22 cellular contexts compared by ENCODE assay signal in genomic region chr2:79993144-79993543, GRCh38.
DNase-seq lines count a peak whose midpoint lies in the region; FAIRE-seq and TF ChIP-seq lines count a peak whose summit lies in the region.
"Had no signal": no experiment of that assay in that cellular context is flagged by ENCODE, and none has a peak within 500 bp of the region (broad histone marks: within the 10 kb centered on the region; RNA-seq: fewer than 3 reads in every experiment).

No MANE protein-coding gene starts in this region.

- H3F3A ChIP-seq in Loucy (ENCODE audit: low read depth), result no peaks in the 10 kb centered on the region

- peaks cover 21% of the 10 kb centered on the region for H3K4me1 ChIP-seq in Loucy (ENCODE audit: insufficient read depth, low read length, poor library complexity, severe bottlenecking)
- H3K4me1 ChIP-seq in small intestine (ENCODE audit: control insufficient read depth in 2 of 2, insufficient read depth in 1 of 2, low read depth in 1 of 2, low read length in 1 of 2), result no peaks in the 10 kb centered on the region
- H3K4me1 ChIP-seq: esophagus muscularis mucosa, left lung had no signal

- intact Hi-C loops in activated naive CD4-positive, alpha-beta T cell treated with anti-CD3 and anti-CD28 coated beads for 36 hours (cut with micrococcal nuclease), result no loop called here

- H3K79me2 ChIP-seq in Loucy (ENCODE audit: insufficient read depth, low read length), result no peaks in the 10 kb centered on the region

- peaks cover 2% of the 10 kb centered on the region for H3K9me3 Mint-ChIP-seq in activated naive CD4-positive, alpha-beta T cell treated with anti-CD3 and anti-CD28 coated beads for 36 hours
- H3K9me3 Mint-ChIP-seq: activated CD4-positive, alpha-beta T cell treated with anti-CD3 and anti-CD28 coated beads, Interleukin-2, amount 10 ng/mL, durations not matched to agents 24 days and 14 days had no signal

- H3K4me1 Mint-ChIP-seq in activated naive CD4-positive, alpha-beta T cell treated with anti-CD3 and anti-CD28 coated beads for 36 hours (ENCODE audit: low read depth), result no peaks in the 10 kb centered on the region
- H3K4me1 Mint-ChIP-seq: activated CD4-positive, alpha-beta T cell treated with anti-CD3 and anti-CD28 coated beads, Interleukin-2, amount 10 ng/mL, durations not matched to agents 24 days and 14 days; stimulated activated naive CD8-positive, alpha-beta T cell treated with anti-CD3 and anti-CD28 coated beads, Interleukin-15, amount 100 ng/mL, for 72 hours; T-cell had no signal

- H3K27ac ChIP-seq in small intestine (ENCODE audit: low read depth in 1 of 2, low read length in 1 of 2), result no peak overlapping the region
- H3K27ac ChIP-seq: BLaER1, esophagus muscularis mucosa, left lung had no signal

- DNase-seq in GF-D8 (lab: John Stamatoyannopoulos, UW) (peak; percentile 90), T1000 (lab: John Stamatoyannopoulos, UW) (peak; percentile 40), HEK293T (ENCODE audit: extremely low spot score) (no peak), small intestine (no peak), NCI-H526 (lab: John Stamatoyannopoulos, UW) (no peak)
- DNase-seq in activated naive CD4-positive, alpha-beta T cell treated with anti-CD3 and anti-CD28 coated beads for 36 hours, result no peak
- DNase-seq: activated CD4-positive, alpha-beta T cell treated with anti-CD3 and anti-CD28 coated beads, Interleukin-2, amount 10 ng/mL, durations not matched to agents 24 days and 14 days; activated CD8-positive, alpha-beta memory T cell treated with anti-CD3 and anti-CD28 coated beads, Interleukin-2, amount 50 U/mL, for 48 hours; activated gamma-delta T cell; anterior cingulate cortex; effector CD8-positive, alpha-beta T cell; HCEC 1CT; left lung; midbrain; NCI-H1694 treated with DMSO at 0.1 percent for 48 hours; NCI-H345; stimulated activated naive CD8-positive, alpha-beta T cell treated with anti-CD3 and anti-CD28 coated beads, Interleukin-15, amount 100 ng/mL, for 72 hours; T-cell; trophoblast cell had no signal

- H3K27ac Mint-ChIP-seq in activated naive CD4-positive, alpha-beta T cell treated with anti-CD3 and anti-CD28 coated beads for 36 hours, result no peak overlapping the region
- H3K27ac Mint-ChIP-seq: activated CD4-positive, alpha-beta T cell treated with anti-CD3 and anti-CD28 coated beads, Interleukin-2, amount 10 ng/mL, durations not matched to agents 24 days and 14 days; stimulated activated naive CD8-positive, alpha-beta T cell treated with anti-CD3 and anti-CD28 coated beads, Interleukin-15, amount 100 ng/mL, for 72 hours; T-cell had no signal

- CTCF ChIA-PET in activated naive CD4-positive, alpha-beta T cell treated with anti-CD3 and anti-CD28 coated beads for 36 hours (lab: Charles Lee), result no interaction called here
- CTCF ChIA-PET in HEK293T (lab: Yijun Ruan, JAX), result no interaction called here

- H3K36me3 ChIP-seq in Loucy (ENCODE audit: insufficient read depth, low read length) (no peaks in the 10 kb centered on the region), small intestine (ENCODE audit: control insufficient read depth in 2 of 2, insufficient read depth in 2 of 2, low read length in 2 of 2) (no peaks in the 10 kb centered on the region)
- H3K36me3 ChIP-seq: BLaER1, esophagus muscularis mucosa, left lung had no signal

- no peaks in the 10 kb centered on the region for H3K9me3 ChIP-seq in Loucy (ENCODE audit: insufficient read depth, low read depth, low read length)
- no peaks in the 10 kb centered on the region for H3K9me3 ChIP-seq in small intestine (ENCODE audit: control insufficient read depth, low read depth)
- H3K9me3 ChIP-seq: BLaER1, esophagus muscularis mucosa, left lung had no signal

- H3K36me3 Mint-ChIP-seq in activated naive CD4-positive, alpha-beta T cell treated with anti-CD3 and anti-CD28 coated beads for 36 hours (ENCODE audit: low read depth), result no peaks in the 10 kb centered on the region
- H3K36me3 Mint-ChIP-seq: T-cell had no signal

- TF ChIP-seq CTCF in Loucy (conservative IDR thresholded peaks at IDR 0.05; ENCODE audit: low read length), result no peak

- H3K4me2 ChIP-seq in Loucy (ENCODE audit: low read depth, low read length, poor library complexity, severe bottlenecking), result peak overlapping the region; percentile 63
- H3K4me2 ChIP-seq: BLaER1 had no signal

- H3K4me3 Mint-ChIP-seq in activated naive CD4-positive, alpha-beta T cell treated with anti-CD3 and anti-CD28 coated beads for 36 hours, result no peak overlapping the region
- H3K4me3 Mint-ChIP-seq: activated CD4-positive, alpha-beta T cell treated with anti-CD3 and anti-CD28 coated beads, Interleukin-2, amount 10 ng/mL, durations not matched to agents 24 days and 14 days; stimulated activated naive CD8-positive, alpha-beta T cell treated with anti-CD3 and anti-CD28 coated beads, Interleukin-15, amount 100 ng/mL, for 72 hours; T-cell had no signal

- WGBS in small intestine, 3 donors, result 35 to 58% (median 52%) methylated on average over 3 of the region's 3 CpGs

- peaks cover 6% of the 10 kb centered on the region for H3K27me3 Mint-ChIP-seq in activated naive CD4-positive, alpha-beta T cell treated with anti-CD3 and anti-CD28 coated beads for 36 hours (ENCODE audit: low read depth)
- H3K27me3 Mint-ChIP-seq: activated CD4-positive, alpha-beta T cell treated with anti-CD3 and anti-CD28 coated beads, Interleukin-2, amount 10 ng/mL, durations not matched to agents 24 days and 14 days; stimulated activated naive CD8-positive, alpha-beta T cell treated with anti-CD3 and anti-CD28 coated beads, Interleukin-15, amount 100 ng/mL, for 72 hours; T-cell had no signal

- POLR2A ChIA-PET in HEK293T (lab: Yijun Ruan, JAX), result no interaction called here

- no peak for FAIRE-seq in small intestine (lab: Jason Lieb, UNC)

- peak overlapping the region; percentile 12 for H3K4me3 ChIP-seq in Loucy (ENCODE audit: low read length, poor library complexity, severe bottlenecking)
- no peak overlapping the region for H3K4me3 ChIP-seq in small intestine (ENCODE audit: low read depth in 1 of 2, low read length in 2 of 2)
- H3K4me3 ChIP-seq: BLaER1, esophagus muscularis mucosa, left lung had no signal

- no peak overlapping the region for H3K9ac ChIP-seq in Loucy (ENCODE audit: low read depth, low read length, poor library complexity, severe bottlenecking)
- H3K9ac ChIP-seq: BLaER1 had no signal

- no peaks in the 10 kb centered on the region for H3K9me2 ChIP-seq in Loucy (replicated peaks; ENCODE audit: low read depth, low read length)

- H3K27me3 ChIP-seq in Loucy (ENCODE audit: insufficient read depth, low read length, poor library complexity, severe bottlenecking) (peaks cover 28% of the 10 kb centered on the region), small intestine (ENCODE audit: control insufficient read depth in 2 of 2, insufficient read depth in 2 of 2, low read length in 2 of 2) (no peaks in the 10 kb centered on the region)
- H3K27me3 ChIP-seq: BLaER1, esophagus muscularis mucosa, left lung had no signal

- H2AFZ ChIP-seq in Loucy (ENCODE audit: low read length), result 0 out of 2 replicates have a peak overlapping the region, but pooled peaks have one; percentile 18

- no peaks in the 10 kb centered on the region for H4K20me1 ChIP-seq in Loucy (ENCODE audit: insufficient read depth, low read length, poor library complexity, severe bottlenecking)
- H4K20me1 ChIP-seq: BLaER1 had no signal

TF ChIP-seq in HEK293T, 16 proteins besides CTCF, POLR2A, EP300 and RAD21:
- TF ChIP-seq FOXK2 (IDR thresholded peaks at IDR 0.05) (no peak), ELF4 (IDR thresholded peaks at IDR 0.05) (no peak), FOXA1 (IDR thresholded peaks at IDR 0.05) (no peak), HDGF (IDR thresholded peaks at IDR 0.05; ENCODE audit: borderline replicate concordance) (no peak), CTBP1 (IDR thresholded peaks at IDR 0.05; ENCODE audit: borderline replicate concordance) (no peak), ZNF384 (IDR thresholded peaks at IDR 0.05) (no peak), FOXM1 (IDR thresholded peaks at IDR 0.05; ENCODE audit: borderline replicate concordance) (no peak), LEF1 (IDR thresholded peaks at IDR 0.05; ENCODE audit: borderline replicate concordance) (no peak), ARNT (IDR thresholded peaks at IDR 0.05) (no peak), SP1 (IDR thresholded peaks at IDR 0.05) (no peak), NFRKB (IDR thresholded peaks at IDR 0.05) (no peak), BHLHE40 (IDR thresholded peaks at IDR 0.05; ENCODE audit: borderline replicate concordance) (no peak), TARDBP (IDR thresholded peaks at IDR 0.05) (no peak), SUZ12 (IDR thresholded peaks at IDR 0.05) (no peak), L3MBTL2 (conservative IDR thresholded peaks at IDR 0.05) (no peak)
- TF ChIP-seq, protein P1, sequence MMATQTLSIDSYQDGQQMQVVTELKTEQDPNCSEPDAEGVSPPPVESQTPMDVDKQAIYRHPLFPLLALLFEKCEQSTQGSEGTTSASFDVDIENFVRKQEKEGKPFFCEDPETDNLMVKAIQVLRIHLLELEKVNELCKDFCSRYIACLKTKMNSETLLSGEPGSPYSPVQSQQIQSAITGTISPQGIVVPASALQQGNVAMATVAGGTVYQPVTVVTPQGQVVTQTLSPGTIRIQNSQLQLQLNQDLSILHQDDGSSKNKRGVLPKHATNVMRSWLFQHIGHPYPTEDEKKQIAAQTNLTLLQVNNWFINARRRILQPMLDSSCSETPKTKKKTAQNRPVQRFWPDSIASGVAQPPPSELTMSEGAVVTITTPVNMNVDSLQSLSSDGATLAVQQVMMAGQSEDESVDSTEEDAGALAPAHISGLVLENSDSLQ (IDR thresholded peaks at IDR 0.05), result no peak

Comparison
In these comparisons a context has a peak if more than half of its experiments do, and no peak if none do; other contexts are left out.
1. DNase-seq: peak in GF-D8 (single experiment) and T1000 (single experiment); none in activated naive CD4-positive, alpha-beta T cell treated with anti-CD3 and anti-CD28 coated beads for 36 hours (single experiment), HEK293T (single experiment), small intestine (single experiment) and NCI-H526 (0 of 2).